In the genomic region with DNA sequence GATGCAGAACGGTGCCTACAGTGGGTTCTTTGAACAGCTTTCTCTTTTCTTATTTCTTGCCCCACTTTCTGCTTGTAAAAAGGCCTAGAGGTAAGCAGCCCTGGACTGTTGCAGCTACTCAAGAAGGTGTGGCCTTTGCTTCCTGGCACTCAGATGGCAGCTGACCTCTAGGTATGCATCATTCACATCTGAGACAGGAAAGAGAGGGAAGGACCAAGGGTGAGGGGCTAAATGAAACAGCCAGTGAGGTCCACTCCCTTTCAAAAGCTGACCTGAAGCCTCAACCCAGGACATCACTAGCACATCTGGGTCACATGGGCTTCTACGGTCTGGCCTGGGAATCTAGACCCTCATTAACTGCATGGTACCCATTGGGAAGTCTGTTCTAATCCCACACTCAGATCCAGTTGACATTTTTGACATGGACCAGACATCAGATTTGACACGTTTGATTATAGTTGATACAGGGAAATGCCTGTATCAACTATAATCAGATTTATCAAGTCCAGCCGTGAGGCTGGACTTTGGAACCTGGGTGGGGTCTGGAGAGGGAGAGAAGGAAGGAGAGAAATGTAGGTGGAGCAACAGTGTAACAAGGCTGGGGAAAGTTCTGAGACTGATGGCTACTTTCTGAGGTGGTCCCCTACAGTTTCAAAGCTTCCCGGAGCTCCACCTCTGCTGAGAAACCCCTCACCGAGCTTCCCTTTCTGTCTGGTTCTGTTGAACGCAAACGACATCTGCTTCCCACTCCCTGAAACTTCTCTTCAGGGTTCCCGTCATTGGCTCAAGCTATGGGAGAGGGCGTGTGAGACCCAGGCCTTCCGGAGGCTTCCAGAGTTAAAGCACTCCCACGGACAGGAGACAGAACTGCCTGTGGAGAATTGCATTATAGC, we compare ENCODE assay signal across 15 cellular contexts.
A peak's percentile ranks its signal among the peaks of the same experiment; 100 is the strongest.
DNase-seq lines count a peak whose midpoint lies in the region; ATAC-seq and TF ChIP-seq lines count a peak whose summit lies in the region.
"Had no signal": no experiment of that assay in that cellular context is flagged by ENCODE, and none has a peak within 500 bp of the region (broad histone marks: within the 10 kb centered on the region; RNA-seq: fewer than 3 reads in every experiment).

No MANE protein-coding gene starts in this region.

- H2AFZ ChIP-seq in PC-3 (ENCODE audit: low read length) = no peak overlapping the region

- BruUV-seq in PC-3 (replicated peaks; lab: Mats Ljungman, UMichigan) = no TSS peak

- no peak overlapping the region for H3K4me2 ChIP-seq in PC-3 (ENCODE audit: low read length)
- H3K4me2 ChIP-seq: KMS-11 had no signal

- no peaks in the 10 kb centered on the region for H3K9me3 Mint-ChIP-seq in activated CD4-positive, alpha-beta T cell treated with anti-CD3 and anti-CD28 coated beads, Interleukin-2, amount 10 ng/mL, durations not matched to agents 7 days and 5 days
- H3K9me3 Mint-ChIP-seq: natural killer cell had no signal

- H3K27ac ChIP-seq in PC-3 (ENCODE audit: low read length) = no peak overlapping the region
- H3K27ac ChIP-seq in dorsolateral prefrontal cortex = peak overlapping the region in 55 of 59 donors; percentile 12 to 90 (median 75)
- peak overlapping the region; percentile 83 to 93 for H3K27ac ChIP-seq in mucosa of rectum (ENCODE audit: low read depth in 2 of 2, low read length in 2 of 2)
- H3K27ac ChIP-seq in stomach smooth muscle (ENCODE audit: low read length) = peak overlapping the region; percentile 55
- H3K27ac ChIP-seq: KMS-11, VCaP had no signal

- H3K4me3 ChIP-seq in PC-3 (ENCODE audit: low read length) (no peak overlapping the region), dorsolateral prefrontal cortex (peak overlapping the region in 5 of 59 donors; percentile 3 to 39 (median 14)), mucosa of rectum (ENCODE audit: low read length in 2 of 2) (peak overlapping the region; percentile 27 to 61), stomach smooth muscle (ENCODE audit: low read length in 2 of 2) (peak overlapping the region in 1 of 2 donors; percentile 35)

- no peaks in the 10 kb centered on the region for H3F3A ChIP-seq in PC-3 (ENCODE audit: low read length, unreplicated experiment)

- no peaks in the 10 kb centered on the region for H3K9me3 ChIP-seq in PC-3 (ENCODE audit: low read length)
- no peaks in the 10 kb centered on the region for H3K9me3 ChIP-seq in mucosa of rectum (ENCODE audit: control insufficient read depth in 2 of 2, low read length in 2 of 2)
- H3K9me3 ChIP-seq in stomach smooth muscle (ENCODE audit: control insufficient read depth in 2 of 2, low read length in 2 of 2) = no peaks in the 10 kb centered on the region

- peak; percentile 16; the same call in 1 of the 2 replicates for ATAC-seq in PC-3
- no peak for ATAC-seq in GM18909 (IDR thresholded peaks at IDR 0.05; ENCODE audit: poor library complexity, unreplicated experiment)
- ATAC-seq: natural killer cell had no signal

- H3K4me3 Mint-ChIP-seq in activated CD4-positive, alpha-beta T cell treated with anti-CD3 and anti-CD28 coated beads, Interleukin-2, amount 10 ng/mL, durations not matched to agents 7 days and 5 days = no peak overlapping the region
- H3K4me3 Mint-ChIP-seq: natural killer cell had no signal

- H3K9me2 ChIP-seq in PC-3 (replicated peaks; ENCODE audit: low read length) = no peaks in the 10 kb centered on the region

- DNase-seq in PC-3 = no peak
- DNase-seq in dorsolateral prefrontal cortex = no peak
- no peak for DNase-seq in activated CD4-positive, alpha-beta T cell treated with anti-CD3 and anti-CD28 coated beads, Interleukin-2, amount 10 ng/mL, durations not matched to agents 7 days and 5 days
- no peak for DNase-seq in NCI-H2196 (lab: John Stamatoyannopoulos, UW; ENCODE audit: unreplicated experiment)
- DNase-seq in stimulated activated CD4-positive, alpha-beta T cell treated with anti-CD3 and anti-CD28 coated beads, Interleukin-2, amount 100 ng/mL, for 48 hours = no peak
- DNase-seq: C1 segment of cervical spinal cord, GDM1, natural killer cell, NCI-H2029, SIG-M5 had no signal

- H3K9ac ChIP-seq in PC-3 (ENCODE audit: low read length) = no peak overlapping the region
- H3K9ac ChIP-seq in mucosa of rectum (ENCODE audit: low read depth in 1 of 2, low read length in 2 of 2) = peak overlapping the region; percentile 7 to 65
- no peak overlapping the region for H3K9ac ChIP-seq in stomach smooth muscle (ENCODE audit: low read length in 2 of 2)
- H3K9ac ChIP-seq: KMS-11 had no signal

- TF ChIP-seq CTCF in PC-3 (conservative IDR thresholded peaks at IDR 0.05; ENCODE audit: low read depth, low read length) (no peak), dorsolateral prefrontal cortex (IDR thresholded peaks at IDR 0.05 in 54 of 56, conservative IDR thresholded peaks at IDR 0.05 in 2 of 56; ENCODE audit: low read depth in 1 of 56, partially characterized antibody in 56 of 56) (no peak)

- H3K27me3 ChIP-seq in PC-3 (ENCODE audit: low read length) (no peaks in the 10 kb centered on the region), dorsolateral prefrontal cortex (no peaks in the 10 kb centered on the region), mucosa of rectum (ENCODE audit: control insufficient read depth in 2 of 2, insufficient read depth in 2 of 2, low read length in 2 of 2) (no peaks in the 10 kb centered on the region), stomach smooth muscle (ENCODE audit: control insufficient read depth in 1 of 2, insufficient read depth in 2 of 2, low read length in 2 of 2) (no peaks in the 10 kb centered on the region)

- H3K36me3 ChIP-seq in PC-3 (ENCODE audit: low read depth, low read length) (no peaks in the 10 kb centered on the region), mucosa of rectum (ENCODE audit: control insufficient read depth in 2 of 2, insufficient read depth in 2 of 2, low read length in 2 of 2) (no peaks in the 10 kb centered on the region), stomach smooth muscle (ENCODE audit: control insufficient read depth in 2 of 2, insufficient read depth in 2 of 2, low read length in 2 of 2) (no peaks in the 10 kb centered on the region)

- peaks cover 11% of the 10 kb centered on the region for H3K4me1 ChIP-seq in PC-3 (ENCODE audit: insufficient read depth, low read length)
- peaks cover 25 to 37% of the 10 kb centered on the region in 2 donors for H3K4me1 ChIP-seq in mucosa of rectum (ENCODE audit: control insufficient read depth in 2 of 2, insufficient read depth in 2 of 2, low read length in 2 of 2)
- peaks cover 9% of the 10 kb centered on the region for H3K4me1 ChIP-seq in stomach smooth muscle (ENCODE audit: control insufficient read depth, insufficient read depth, low read length)

- no peaks in the 10 kb centered on the region for H3K36me3 Mint-ChIP-seq in activated CD4-positive, alpha-beta T cell treated with anti-CD3 and anti-CD28 coated beads, Interleukin-2, amount 10 ng/mL, durations not matched to agents 7 days and 5 days (ENCODE audit: low read depth)
- H3K36me3 Mint-ChIP-seq: natural killer cell had no signal

- CTCF ChIA-PET in PC-3 (lab: Charles Lee) = no interaction called here
- CTCF ChIA-PET in activated CD4-positive, alpha-beta T cell treated with anti-CD3 and anti-CD28 coated beads, Interleukin-2, amount 10 ng/mL, durations not matched to agents 7 days and 5 days (lab: Charles Lee) = interaction anchor here (0.5 kb wide), 1 partner anchor 85 kb away, joined by 3 read pairs; no protein-coding TSS in a partner anchor

- intact Hi-C loops in PC-3 (cut with micrococcal nuclease) = no loop called here
- intact Hi-C loops in dorsolateral prefrontal cortex (cut with DNase I) = no loop called here

- no peaks in the 10 kb centered on the region for H3K79me2 ChIP-seq in PC-3 (ENCODE audit: low read length)

- H3K27ac Mint-ChIP-seq in activated CD4-positive, alpha-beta T cell treated with anti-CD3 and anti-CD28 coated beads, Interleukin-2, amount 10 ng/mL, durations not matched to agents 7 days and 5 days = no peak overlapping the region
- H3K27ac Mint-ChIP-seq: natural killer cell had no signal

- POLR2A ChIA-PET in PC-3 (lab: Charles Lee; ENCODE audit: unreplicated experiment) = no interaction called here
- POLR2A ChIA-PET in activated CD4-positive, alpha-beta T cell treated with anti-CD3 and anti-CD28 coated beads, Interleukin-2, amount 10 ng/mL, durations not matched to agents 7 days and 5 days (lab: Charles Lee) = interaction anchor here (0.6 kb wide), 1 partner anchor 10 kb away, joined by 3 read pairs; no protein-coding TSS in a partner anchor

- H3K4me1 Mint-ChIP-seq in activated CD4-positive, alpha-beta T cell treated with anti-CD3 and anti-CD28 coated beads, Interleukin-2, amount 10 ng/mL, durations not matched to agents 7 days and 5 days = no peaks in the 10 kb centered on the region

- no peaks in the 10 kb centered on the region for H4K20me1 ChIP-seq in PC-3 (ENCODE audit: low read length)

- H3K27me3 Mint-ChIP-seq in activated CD4-positive, alpha-beta T cell treated with anti-CD3 and anti-CD28 coated beads, Interleukin-2, amount 10 ng/mL, durations not matched to agents 7 days and 5 days = peaks cover 2% of the 10 kb centered on the region

Comparison
In these comparisons a context has a peak if more than half of its experiments do, and no peak if none do; other contexts are left out.
1. H3K9ac ChIP-seq: peak in mucosa of rectum (2 of 2); none in PC-3 (single experiment) and stomach smooth muscle (0 of 2).